ENCODE assay signal across 23 cellular contexts in genomic region chr10:60029441-60029840, GRCh38.
"Had no signal": no experiment of that assay in that cellular context is flagged by ENCODE, and none has a peak within 500 bp of the region (broad histone marks: within the 10 kb centered on the region; RNA-seq: fewer than 3 reads in every experiment).

No MANE protein-coding gene starts in this region.

- H3K27ac ChIP-seq: breast epithelium, pancreas, prostate gland, sigmoid colon, vagina had no signal

- H3K27me3 ChIP-seq: breast epithelium, pancreas, sigmoid colon, vagina had no signal

- H3K4me3 ChIP-seq: breast epithelium, pancreas, prostate gland, sigmoid colon, vagina had no signal

- DNase-seq: activated CD4-positive, alpha-beta memory T cell treated with anti-CD3 and anti-CD28 coated beads, Interleukin-2, amount 10 ng/mL, durations not matched to agents 7 days and 5 days; activated CD4-positive, alpha-beta T cell treated with anti-CD3 and anti-CD28 coated beads for 1 hour; activated CD4-positive, alpha-beta T cell treated with anti-CD3 and anti-CD28 coated beads, Interleukin-2, amount 10 ng/mL, durations not matched to agents 7 days and 5 days; activated CD8-positive, alpha-beta memory T cell treated with anti-CD3 and anti-CD28 coated beads, Interleukin-2, amount 50 U/mL, for 48 hours; activated naive CD8-positive, alpha-beta T cell treated with anti-CD3 and anti-CD28 coated beads, Interleukin-2, amount 50 U/mL, for 24 hours; activated T-cell treated with anti-CD3 and anti-CD28 coated beads, Interleukin-2, amount 50 U/mL, for 24 hours; central memory CD4-positive, alpha-beta T cell; foreskin fibroblast; head of caudate nucleus; hippocampal formation; left cardiac atrium; midbrain; naive thymus-derived CD8-positive, alpha-beta T cell; nucleus accumbens; pancreas; sigmoid colon; small intestine; stimulated activated CD4-positive, alpha-beta T cell treated with anti-CD3 and anti-CD28 coated beads, Interleukin-4, amount 100 ng/mL, for 24 hours had no signal

- ATAC-seq: activated naive CD8-positive, alpha-beta T cell treated with anti-CD3 and anti-CD28 coated beads, Interleukin-2, amount 50 U/mL, for 24 hours; left cardiac atrium; naive thymus-derived CD8-positive, alpha-beta T cell; pancreas; stimulated activated effector memory CD8-positive, alpha-beta T cell treated with anti-CD3 and anti-CD28 coated beads, Interleukin-12 subunit alpha, Interleukin-12 subunit beta, amount 100 ng/mL, for 72 hours; WTC11 had no signal

- H3K9me3 ChIP-seq: breast epithelium, pancreas, prostate gland, sigmoid colon, vagina had no signal

- H3K4me1 ChIP-seq: breast epithelium, prostate gland had no signal

- H3K36me3 ChIP-seq: breast epithelium, pancreas, prostate gland, sigmoid colon, vagina had no signal
